ENCODE assay signal across 8 cellular contexts in the genomic region with DNA sequence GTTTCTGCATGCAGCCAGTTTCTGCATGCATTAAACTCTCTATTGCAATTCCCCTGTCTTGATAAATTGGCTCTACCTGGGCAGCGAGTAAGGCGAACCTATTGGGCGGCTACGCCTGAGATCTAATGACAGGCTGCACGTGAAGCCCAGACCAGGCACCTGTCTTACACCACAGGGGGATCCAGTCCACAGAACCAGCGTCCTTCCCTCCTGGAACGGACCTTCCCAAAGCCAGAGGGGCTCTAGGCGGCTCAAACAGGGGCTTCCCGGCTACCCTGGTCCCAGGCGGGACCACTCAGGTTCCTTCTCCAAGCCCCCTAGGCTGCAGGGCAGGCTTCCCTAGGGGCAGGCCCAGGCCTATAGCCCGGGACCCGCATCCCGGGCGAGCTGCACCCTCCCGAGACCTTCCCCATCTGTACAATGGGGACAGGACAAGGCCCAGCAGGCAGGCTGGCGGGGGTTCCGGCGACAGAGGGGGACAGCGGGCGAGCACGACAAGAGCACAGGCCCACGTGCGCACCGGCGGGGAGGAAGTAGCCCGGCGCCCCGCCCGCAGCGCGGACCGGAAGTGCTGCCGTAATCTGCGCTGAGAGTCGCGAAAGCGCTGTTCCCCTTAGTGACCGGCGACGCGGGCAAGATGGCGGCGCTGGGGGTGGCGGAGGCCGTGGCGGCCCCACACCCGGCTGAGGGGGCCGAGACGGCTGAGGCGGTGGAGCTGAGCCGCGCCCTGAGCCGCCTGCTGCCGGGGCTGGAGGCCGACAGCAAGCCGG. TPM values are rescaled to one million over a fixed set of nuclear protein-coding genes. Genes with fewer than 3 reads are reported as not detected.
DNase-seq lines count a peak whose midpoint lies in the region; ATAC-seq and TF ChIP-seq lines count a peak whose summit lies in the region.

Gene DNAAF5 (plus strand): TSS at position 616 of the 770 bp plus-strand sequence. CDS start 22 bp downstream, at position 638.

- DNase-seq in CMK (ENCODE audit: low read depth), result peak; percentile 77
- peak; percentile 89 for DNase-seq in HL-60 (ENCODE audit: low read depth in 1 of 2, low spot score in 1 of 2)
- peak; percentile 72 for DNase-seq in NK-92 treated with Interleukin-12 subunit alpha and Interleukin-12 subunit beta, amount 100 ng/mL, for 24 hours (lab: John Stamatoyannopoulos, UW)
- peak; percentile 73 to 75 for DNase-seq in activated CD8-positive, alpha-beta memory T cell treated with anti-CD3 and anti-CD28 coated beads for 4 hours (ENCODE audit: low read depth in 2 of 2)
- peak; percentile 77 for DNase-seq in stimulated activated CD8-positive, alpha-beta memory T cell treated with anti-CD3 and anti-CD28 coated beads, Interleukin-15, amount 100 ng/mL, for 24 hours (ENCODE audit: low read depth)

- H3K9me3 ChIP-seq in endocrine pancreas (ENCODE audit: control insufficient read depth, low read length), result no peaks in the 10 kb centered on the region
- H3K9me3 ChIP-seq in mesodermal cell (ENCODE audit: control insufficient read depth, low read length), result peaks cover 22% of the 10 kb centered on the region

- H3K9ac ChIP-seq in endocrine pancreas (ENCODE audit: control insufficient read depth, insufficient read depth, low read length), result peak within 1 kb of the TSS; percentile 38

- peak within 1 kb of the TSS; percentile 78 for H3K27ac ChIP-seq in HL-60 (replicated peaks)
- no peak within 1 kb of the TSS for H3K27ac ChIP-seq in mesodermal cell (ENCODE audit: low read depth, low read length, severe bottlenecking)

- H3K4me3 ChIP-seq in HL-60 (replicated peaks; ENCODE audit: insufficient read depth, low read length) (peak within 1 kb of the TSS; percentile 65), endocrine pancreas (ENCODE audit: control insufficient read depth, insufficient read depth, low read length) (no peak within 1 kb of the TSS), mesodermal cell (ENCODE audit: extremely low read depth, insufficient read depth, low read length, poor library complexity, severe bottlenecking) (peak within 1 kb of the TSS; percentile 52)

- TF ChIP-seq CTCF in HL-60 (IDR thresholded peaks at IDR 0.05; ENCODE audit: insufficient read depth, low read length), result no peak

- H3K4me1 ChIP-seq in endocrine pancreas (ENCODE audit: control insufficient read depth, insufficient read depth, low read length) (no peaks in the 10 kb centered on the region), mesodermal cell (ENCODE audit: control insufficient read depth, insufficient read depth, low read length, poor library complexity, severe bottlenecking) (peaks cover 15% of the 10 kb centered on the region)

- H3K36me3 ChIP-seq in endocrine pancreas (ENCODE audit: control insufficient read depth, insufficient read depth, low read length) (no peaks in the 10 kb centered on the region), mesodermal cell (ENCODE audit: control insufficient read depth, insufficient read depth, low read length) (peaks cover 36% of the 10 kb centered on the region)

- WGBS in mesodermal cell (ENCODE audit: insufficient coverage in 2 of 2), 2 experiments, result 12 to 13% methylated on average over 44 to 52 of the region's 56 CpGs

- ATAC-seq in GM19463 (IDR thresholded peaks at IDR 0.05; ENCODE audit: unreplicated experiment), result peak; percentile 86

- H3K27me3 ChIP-seq in HL-60 (ENCODE audit: insufficient read depth, poor library complexity, severe bottlenecking) (no peaks in the 10 kb centered on the region), endocrine pancreas (ENCODE audit: control insufficient read depth, insufficient read depth, low read length) (no peaks in the 10 kb centered on the region)

RNA-seq across cellular contexts. Expression of gene DNAAF5, which starts in this region (rescaled TPM):
- 33.1 TPM for polyA plus RNA-seq in mesodermal cell (2013, experiment 1 of 2)
- 25.3 TPM for polyA plus RNA-seq in mesodermal cell (2013, experiment 2 of 2)
